ENCODE assay signal across 11 cellular contexts in genomic region chr11:13260963-13261599, GRCh38. TPM values are rescaled to one million over a fixed set of nuclear protein-coding genes. Genes with fewer than 3 reads are reported as not detected.
DNase-seq lines count a peak whose midpoint lies in the region.
"Had no signal": no experiment of that assay in that cellular context is flagged by ENCODE, and none has a peak within 500 bp of the region (broad histone marks: within the 10 kb centered on the region; RNA-seq: fewer than 3 reads in every experiment).

No MANE protein-coding gene starts in this region.

- no peaks in the 10 kb centered on the region for H3K9me3 ChIP-seq in skeletal muscle tissue (ENCODE audit: control insufficient read depth in 3 of 3, low read length in 3 of 3)
- H3K9me3 ChIP-seq: HAP-1 had no signal

- peak overlapping the region in 1 of 3 donors; percentile 3 for H3K9ac ChIP-seq in skeletal muscle tissue (ENCODE audit: low read depth in 1 of 3, low read length in 3 of 3)

- DNase-seq in GM04503 (ENCODE audit: low read depth): peak; percentile 36
- DNase-seq in astrocyte of the hippocampus (ENCODE audit: low read depth, low spot score): peak; percentile 38
- DNase-seq in iris pigment epithelial cell (ENCODE audit: low read depth): peak; percentile 25
- DNase-seq in ecto neural progenitor cell (ENCODE audit: low spot score): no peak
- no peak for DNase-seq in NCI-H2107 (lab: John Stamatoyannopoulos, UW)
- DNase-seq in DMS114 treated with DMSO at 0.1 percent for 48 hours (lab: John Stamatoyannopoulos, UW; ENCODE audit: unreplicated experiment): no peak
- no peak for DNase-seq in superior temporal gyrus (ENCODE audit: extremely low spot score)
- DNase-seq: CD4-positive, alpha-beta memory T cell; erythroblast had no signal

- no peaks in the 10 kb centered on the region for H3K27me3 ChIP-seq in skeletal muscle tissue (ENCODE audit: control insufficient read depth in 3 of 3, insufficient read depth in 3 of 3, low read length in 3 of 3)

- peaks cover 18 to 22% (median 19%) of the 10 kb centered on the region in 3 donors for H3K4me1 ChIP-seq in skeletal muscle tissue (ENCODE audit: control insufficient read depth in 3 of 3, insufficient read depth in 3 of 3, low read length in 3 of 3)

- peak overlapping the region; percentile 79 for H3K27ac ChIP-seq in skeletal muscle tissue (ENCODE audit: low read depth, low read length)

- H3K36me3 ChIP-seq in skeletal muscle tissue (ENCODE audit: control insufficient read depth in 3 of 3, insufficient read depth in 3 of 3, low read length in 3 of 3): no peaks in the 10 kb centered on the region
- H3K36me3 ChIP-seq: HAP-1 had no signal

- H3K4me3 ChIP-seq in skeletal muscle tissue (ENCODE audit: low read length in 3 of 3): peak overlapping the region in 2 of 3 donors; percentile 27 to 30
- H3K4me3 ChIP-seq: HAP-1 had no signal

RNA-seq across cellular contexts. Expression of gene BMAL1, which starts 16.5 kb away (rescaled TPM):
- 18.8 TPM for total RNA-seq in skeletal muscle tissue

Comparison
In these comparisons a context has a peak if more than half of its experiments do, and no peak if none do; other contexts are left out.
1. DNase-seq: peak in GM04503 (single experiment), astrocyte of the hippocampus (single experiment) and iris pigment epithelial cell (single experiment); none in ecto neural progenitor cell (single experiment), NCI-H2107 (single experiment), DMS114 treated with DMSO at 0.1 percent for 48 hours (single experiment) and superior temporal gyrus (single experiment).